In genomic region chr14:105485720-105486332, GRCh38 we compare ENCODE assay signal across 8 cellular contexts. TPM values are rescaled to one million over a fixed set of nuclear protein-coding genes. Genes with fewer than 3 reads are reported as not detected.
DNase-seq lines count a peak whose midpoint lies in the region; ATAC-seq and TF ChIP-seq lines count a peak whose summit lies in the region.

No MANE protein-coding gene starts in this region.

- H3K9me3 Mint-ChIP-seq in activated CD4-positive, alpha-beta T cell treated with anti-CD3 and anti-CD28 coated beads, Interleukin-2, amount 10 ng/mL, durations not matched to agents 24 days and 14 days, result no peaks in the 10 kb centered on the region
- H3K9me3 Mint-ChIP-seq in central memory CD8-positive, alpha-beta T cell, result no peaks in the 10 kb centered on the region

- BruUV-seq in PC-9 (replicated peaks; lab: Mats Ljungman, UMichigan), result no TSS peak

- no peak for ATAC-seq in central memory CD8-positive, alpha-beta T cell (replicated peaks; ENCODE audit: extremely low read depth, poor library complexity, severe bottlenecking)
- ATAC-seq in mucosa of descending colon (no peak), GM19324 (IDR thresholded peaks at IDR 0.05; ENCODE audit: low FRiP score, unreplicated experiment) (no peak)

- peaks cover 2% of the 10 kb centered on the region for H3K36me3 Mint-ChIP-seq in activated CD4-positive, alpha-beta T cell treated with anti-CD3 and anti-CD28 coated beads, Interleukin-2, amount 10 ng/mL, durations not matched to agents 24 days and 14 days (ENCODE audit: low read depth)
- H3K36me3 Mint-ChIP-seq in central memory CD8-positive, alpha-beta T cell (ENCODE audit: insufficient read depth), result peaks cover 74% of the 10 kb centered on the region

- H3K4me3 Mint-ChIP-seq in activated CD4-positive, alpha-beta T cell treated with anti-CD3 and anti-CD28 coated beads, Interleukin-2, amount 10 ng/mL, durations not matched to agents 24 days and 14 days, result no peak overlapping the region
- peak overlapping the region; percentile 92 for H3K4me3 Mint-ChIP-seq in central memory CD8-positive, alpha-beta T cell

- peaks cover 17% of the 10 kb centered on the region for H3F3A ChIP-seq in PC-9 (ENCODE audit: insufficient read depth, low read depth)

- H3K79me2 ChIP-seq in PC-9 (ENCODE audit: low read depth), result no peaks in the 10 kb centered on the region

- peak; percentile 82 for DNase-seq in activated CD4-positive, alpha-beta T cell treated with anti-CD3 and anti-CD28 coated beads, Interleukin-2, amount 10 ng/mL, durations not matched to agents 24 days and 14 days
- DNase-seq in activated CD4-positive, alpha-beta T cell treated with anti-CD3 and anti-CD28 coated beads for 1 hour, result no peak
- DNase-seq in PC-9 (peak; percentile 31 to 34), mucosa of descending colon (peak in 2 of 3 donors; percentile 41 to 63), AG08396 (ENCODE audit: low spot score) (no peak), medulla oblongata (ENCODE audit: extremely low spot score) (no peak)
- peak; percentile 36 to 50 for DNase-seq in central memory CD8-positive, alpha-beta T cell (ENCODE audit: low spot score in 2 of 2)

- H3K4me3 ChIP-seq in PC-9, result no peak overlapping the region
- no peak overlapping the region for H3K4me3 ChIP-seq in mucosa of descending colon

- H3K9me3 ChIP-seq in PC-9 (ENCODE audit: insufficient read depth, low read depth) (no peaks in the 10 kb centered on the region), mucosa of descending colon (no peaks in the 10 kb centered on the region)

- no peaks in the 10 kb centered on the region for H3K9me2 ChIP-seq in PC-9 (ENCODE audit: insufficient read depth)

- intact Hi-C loops in activated CD4-positive, alpha-beta T cell treated with anti-CD3 and anti-CD28 coated beads, Interleukin-2, amount 10 ng/mL, durations not matched to agents 24 days and 14 days (cut with micrococcal nuclease), result no loop called here
- intact Hi-C loops in PC-9 (cut with micrococcal nuclease; ENCODE audit: unreplicated experiment), result no loop called here
- intact Hi-C loops in mucosa of descending colon (cut with DNase I, micrococcal nuclease), result no loop called here

- H2AFZ ChIP-seq in PC-9, result no peak overlapping the region

- H4K20me1 ChIP-seq in PC-9 (ENCODE audit: insufficient read depth), result no peaks in the 10 kb centered on the region

- peak overlapping the region; percentile 76 for H3K27ac Mint-ChIP-seq in activated CD4-positive, alpha-beta T cell treated with anti-CD3 and anti-CD28 coated beads, Interleukin-2, amount 10 ng/mL, durations not matched to agents 24 days and 14 days
- H3K27ac Mint-ChIP-seq in central memory CD8-positive, alpha-beta T cell (ENCODE audit: low read depth), result peak overlapping the region; percentile 95

- no peaks in the 10 kb centered on the region for H3K27me3 ChIP-seq in PC-9 (ENCODE audit: insufficient read depth, low read depth)

- H3K36me3 ChIP-seq in PC-9 (ENCODE audit: low read depth) (no peaks in the 10 kb centered on the region), mucosa of descending colon (ENCODE audit: low read depth) (peaks cover 2% of the 10 kb centered on the region)

- TF ChIP-seq CTCF in PC-9 (conservative IDR thresholded peaks at IDR 0.05) (no peak), mucosa of descending colon (IDR thresholded peaks at IDR 0.05) (no peak)

- POLR2A ChIA-PET in PC-9 (lab: Charles Lee; ENCODE audit: unreplicated experiment), result no interaction called here

- CTCF ChIA-PET in PC-9 (lab: Charles Lee), result no interaction called here

- H3K27me3 Mint-ChIP-seq in activated CD4-positive, alpha-beta T cell treated with anti-CD3 and anti-CD28 coated beads, Interleukin-2, amount 10 ng/mL, durations not matched to agents 24 days and 14 days, result peaks cover 3% of the 10 kb centered on the region
- no peaks in the 10 kb centered on the region for H3K27me3 Mint-ChIP-seq in central memory CD8-positive, alpha-beta T cell

- H3K4me1 ChIP-seq in PC-9 (replicated peaks; ENCODE audit: insufficient read depth), result peaks cover 49% of the 10 kb centered on the region
- peaks cover 81% of the 10 kb centered on the region for H3K4me1 ChIP-seq in mucosa of descending colon (ENCODE audit: low read depth)

- H3K4me2 ChIP-seq in PC-9, result no peak overlapping the region

- no peak overlapping the region for H3K27ac ChIP-seq in PC-9

- peaks cover 41% of the 10 kb centered on the region for H3K4me1 Mint-ChIP-seq in activated CD4-positive, alpha-beta T cell treated with anti-CD3 and anti-CD28 coated beads, Interleukin-2, amount 10 ng/mL, durations not matched to agents 24 days and 14 days
- H3K4me1 Mint-ChIP-seq in central memory CD8-positive, alpha-beta T cell, result peaks cover 52% of the 10 kb centered on the region

RNA-seq across cellular contexts. Expression of gene CRIP1, which starts 0.9 kb away (rescaled TPM):
- 99.3 and 110 TPM in 2 replicates for total RNA-seq in activated CD4-positive, alpha-beta T cell treated with anti-CD3 and anti-CD28 coated beads, Interleukin-2, amount 10 ng/mL, durations not matched to agents 24 days and 14 days
- total RNA-seq in PC-9 (2021) (296 and 374 TPM in 2 replicates), mucosa of descending colon (100 to 1,000 TPM in 2 of 3 donors, 10 to 100 TPM in 1; 41.3 to 144 (median 142) TPM)

RNA-seq across cellular contexts. Expression of gene TEDC1, which starts 5.2 kb away (rescaled TPM):
- 41.4 and 43.3 TPM in 2 replicates for total RNA-seq in activated CD4-positive, alpha-beta T cell treated with anti-CD3 and anti-CD28 coated beads, Interleukin-2, amount 10 ng/mL, durations not matched to agents 24 days and 14 days
- total RNA-seq in PC-9 (2021), result 21.2 and 31.9 TPM in 2 replicates
- 10 to 100 TPM; 11.8 to 23.9 (median 21.8) TPM for total RNA-seq in mucosa of descending colon

RNA-seq across cellular contexts. Expression of gene CRIP2, which starts 11.2 kb away (rescaled TPM):
- total RNA-seq in activated CD4-positive, alpha-beta T cell treated with anti-CD3 and anti-CD28 coated beads, Interleukin-2, amount 10 ng/mL, durations not matched to agents 24 days and 14 days, result 0.37 and 0.43 TPM in 2 replicates
- 42.5 and 50.2 TPM in 2 replicates for total RNA-seq in PC-9 (2021)
- total RNA-seq in mucosa of descending colon, result 10 to 100 TPM; 10.0 to 41.6 (median 23.5) TPM

RNA-seq across cellular contexts. Expression of gene TMEM121, which starts 40.6 kb away (rescaled TPM):
- 9.1 and 10.3 TPM in 2 replicates for total RNA-seq in activated CD4-positive, alpha-beta T cell treated with anti-CD3 and anti-CD28 coated beads, Interleukin-2, amount 10 ng/mL, durations not matched to agents 24 days and 14 days
- 1.0 and 1.1 TPM in 2 replicates for total RNA-seq in PC-9 (2021)
- 1 to 10 TPM in 2 of 3 donors, under 1 TPM in 1; 0.38 to 4.0 (median 1.0) TPM for total RNA-seq in mucosa of descending colon

Comparison
In these comparisons a context has a peak if more than half of its experiments do, and no peak if none do; other contexts are left out.
1. DNase-seq: peak in activated CD4-positive, alpha-beta T cell treated with anti-CD3 and anti-CD28 coated beads, Interleukin-2, amount 10 ng/mL, durations not matched to agents 24 days and 14 days (single experiment), PC-9 (2 of 2), central memory CD8-positive, alpha-beta T cell (2 of 2) and mucosa of descending colon (2 of 3); none in activated CD4-positive, alpha-beta T cell treated with anti-CD3 and anti-CD28 coated beads for 1 hour (single experiment), AG08396 (single experiment) and medulla oblongata (single experiment).